In genomic region chr13:93364166-93364565, GRCh38 we compare ENCODE assay signal across 33 cellular contexts.
DNase-seq lines count a peak whose midpoint lies in the region; ATAC-seq, FAIRE-seq and TF ChIP-seq lines count a peak whose summit lies in the region.
"Had no signal": no experiment of that assay in that cellular context is flagged by ENCODE, and none has a peak within 500 bp of the region (broad histone marks: within the 10 kb centered on the region; RNA-seq: fewer than 3 reads in every experiment).

No MANE protein-coding gene starts in this region.

- H3K4me3 Mint-ChIP-seq in astrocyte (ENCODE audit: unreplicated experiment), result no peak overlapping the region
- no peak overlapping the region for H3K4me3 Mint-ChIP-seq in activated CD4-positive, alpha-beta T cell treated with anti-CD3 and anti-CD28 coated beads, Interleukin-2, amount 10 ng/mL, durations not matched to agents 7 days and 5 days
- H3K4me3 Mint-ChIP-seq: activated CD4-positive, alpha-beta T cell treated with anti-CD3 and anti-CD28 coated beads for 36 hours; activated naive CD8-positive, alpha-beta T cell treated with anti-CD3 and anti-CD28 coated beads, Interleukin-2, amount 50 U/mL, for 24 hours; CD8-positive, alpha-beta T cell; naive B cell; stimulated activated naive CD8-positive, alpha-beta T cell treated with anti-CD3 and anti-CD28 coated beads, Interleukin-15, amount 100 ng/mL, for 72 hours had no signal

- POLR2A ChIA-PET in activated CD4-positive, alpha-beta T cell treated with anti-CD3 and anti-CD28 coated beads, Interleukin-2, amount 10 ng/mL, durations not matched to agents 7 days and 5 days (lab: Charles Lee), result no interaction called here

- no peak overlapping the region for H2AFZ ChIP-seq in astrocyte (ENCODE audit: low read depth, low read length)

- no peaks in the 10 kb centered on the region for H3K4me1 ChIP-seq in astrocyte (ENCODE audit: insufficient read depth, low read length)
- H3K4me1 ChIP-seq: breast epithelium, left lung, prostate gland, thyroid gland had no signal

- CTCF ChIA-PET in activated CD4-positive, alpha-beta T cell treated with anti-CD3 and anti-CD28 coated beads, Interleukin-2, amount 10 ng/mL, durations not matched to agents 7 days and 5 days (lab: Charles Lee), result no interaction called here

- no peak for ATAC-seq in activated naive CD4-positive, alpha-beta T cell treated with anti-CD3 and anti-CD28 coated beads, Interleukin-2, amount 50 U/mL, for 72 hours
- ATAC-seq: activated CD4-positive, alpha-beta T cell treated with anti-CD3 and anti-CD28 coated beads for 36 hours; activated naive CD8-positive, alpha-beta T cell treated with anti-CD3 and anti-CD28 coated beads, Interleukin-2, amount 50 U/mL, for 24 hours; CD8-positive, alpha-beta T cell; left lung; stimulated activated naive CD8-positive, alpha-beta T cell treated with anti-CD3 and anti-CD28 coated beads, Interleukin-15, amount 100 ng/mL, for 72 hours had no signal

- peak; percentile 4 for DNase-seq in A172 (ENCODE audit: low spot score)
- peak; percentile 3 for DNase-seq in HS-5 (ENCODE audit: low read depth)
- DNase-seq in astrocyte (ENCODE audit: low read depth), result peak; percentile 64
- peak; percentile 59 for DNase-seq in fibroblast of the aortic adventitia (ENCODE audit: low read depth)
- no peak for DNase-seq in activated CD4-positive, alpha-beta T cell treated with anti-CD3 and anti-CD28 coated beads, Interleukin-2, amount 10 ng/mL, durations not matched to agents 7 days and 5 days
- DNase-seq in NCI-H187 (lab: John Stamatoyannopoulos, UW), result no peak
- DNase-seq in activated naive CD4-positive, alpha-beta T cell treated with anti-CD3 and anti-CD28 coated beads, Interleukin-2, amount 50 U/mL, for 72 hours (ENCODE audit: low spot score in 2 of 2), result no peak
- DNase-seq in activated naive CD4-positive, alpha-beta T cell (lab: John Stamatoyannopoulos, UW), result no peak
- DNase-seq: activated CD4-positive, alpha-beta T cell treated with anti-CD3 and anti-CD28 coated beads for 36 hours; activated CD8-positive, alpha-beta memory T cell treated with anti-CD3 and anti-CD28 coated beads for 24 hours; activated gamma-delta T cell; activated naive CD8-positive, alpha-beta T cell treated with anti-CD3 and anti-CD28 coated beads, Interleukin-2, amount 50 U/mL, for 24 hours; activated T-cell treated with anti-CD3 and anti-CD28 coated beads, Interleukin-2, amount 50 U/mL, for 1 hour; CD8-positive, alpha-beta T cell; effector memory CD4-positive, alpha-beta T cell; erythroblast; H7; hypothalamus; KG1; left lung; naive B cell; NCI-H1417; NCI-H2081 treated with DMSO at 0.1 percent for 48 hours; NCI-H82; stimulated activated CD8-positive, alpha-beta memory T cell treated with anti-CD3 and anti-CD28 coated beads, Interleukin-4, amount 100 ng/mL, for 48 hours; stimulated activated naive CD8-positive, alpha-beta T cell treated with anti-CD3 and anti-CD28 coated beads, Interleukin-15, amount 100 ng/mL, for 72 hours; thyroid gland had no signal

- no peaks in the 10 kb centered on the region for H3K36me3 ChIP-seq in astrocyte (ENCODE audit: insufficient read depth, low read length)
- H3K36me3 ChIP-seq: breast epithelium, left lung, neutrophil, prostate gland, thyroid gland had no signal

- no peak for FAIRE-seq in astrocyte (lab: Jason Lieb, UNC)
- FAIRE-seq: A204.1, G401.6 had no signal

- peaks cover 10% of the 10 kb centered on the region for H3K79me2 ChIP-seq in astrocyte (ENCODE audit: insufficient read depth, low read length)

- no peak for TF ChIP-seq CTCF in astrocyte (IDR thresholded peaks at IDR 0.05; ENCODE audit: insufficient read depth, low read depth, low read length)
- TF ChIP-seq CTCF in fibroblast of the aortic adventitia (IDR thresholded peaks at IDR 0.05; ENCODE audit: insufficient read depth, low read length), result no peak

- peak overlapping the region; percentile 73 for H3K27ac Mint-ChIP-seq in astrocyte (ENCODE audit: unreplicated experiment)
- no peak overlapping the region for H3K27ac Mint-ChIP-seq in activated CD4-positive, alpha-beta T cell treated with anti-CD3 and anti-CD28 coated beads, Interleukin-2, amount 10 ng/mL, durations not matched to agents 7 days and 5 days
- H3K27ac Mint-ChIP-seq in activated naive CD4-positive, alpha-beta T cell treated with anti-CD3 and anti-CD28 coated beads, Interleukin-2, amount 50 U/mL, for 72 hours, result no peak overlapping the region
- H3K27ac Mint-ChIP-seq: activated CD4-positive, alpha-beta T cell treated with anti-CD3 and anti-CD28 coated beads for 36 hours; activated naive CD8-positive, alpha-beta T cell treated with anti-CD3 and anti-CD28 coated beads, Interleukin-2, amount 50 U/mL, for 24 hours; CD8-positive, alpha-beta T cell; stimulated activated naive CD8-positive, alpha-beta T cell treated with anti-CD3 and anti-CD28 coated beads, Interleukin-15, amount 100 ng/mL, for 72 hours had no signal

- H3K9me3 Mint-ChIP-seq in astrocyte (ENCODE audit: unreplicated experiment), result peaks cover 2% of the 10 kb centered on the region
- H3K9me3 Mint-ChIP-seq in activated CD4-positive, alpha-beta T cell treated with anti-CD3 and anti-CD28 coated beads, Interleukin-2, amount 10 ng/mL, durations not matched to agents 7 days and 5 days, result peaks cover 4% of the 10 kb centered on the region
- H3K9me3 Mint-ChIP-seq in activated naive CD4-positive, alpha-beta T cell treated with anti-CD3 and anti-CD28 coated beads, Interleukin-2, amount 50 U/mL, for 72 hours, result peaks cover 7 to 9% of the 10 kb centered on the region in 2 donors
- H3K9me3 Mint-ChIP-seq: CD8-positive, alpha-beta T cell; stimulated activated naive CD8-positive, alpha-beta T cell treated with anti-CD3 and anti-CD28 coated beads, Interleukin-15, amount 100 ng/mL, for 72 hours had no signal

- H3K4me3 ChIP-seq in astrocyte (ENCODE audit: insufficient read depth, low read depth, low read length), result no peak overlapping the region
- H3K4me3 ChIP-seq in fibroblast of the aortic adventitia (ENCODE audit: low read depth, low read length), result no peak overlapping the region
- H3K4me3 ChIP-seq: breast epithelium, coronary artery, left lung, prostate gland, thyroid gland had no signal

- peaks cover 12% of the 10 kb centered on the region for H3K4me1 Mint-ChIP-seq in astrocyte (ENCODE audit: low read depth, unreplicated experiment)
- H3K4me1 Mint-ChIP-seq in activated CD4-positive, alpha-beta T cell treated with anti-CD3 and anti-CD28 coated beads, Interleukin-2, amount 10 ng/mL, durations not matched to agents 7 days and 5 days, result no peaks in the 10 kb centered on the region
- H3K4me1 Mint-ChIP-seq: activated CD4-positive, alpha-beta T cell treated with anti-CD3 and anti-CD28 coated beads for 36 hours; activated naive CD8-positive, alpha-beta T cell treated with anti-CD3 and anti-CD28 coated beads, Interleukin-2, amount 50 U/mL, for 24 hours; naive B cell; stimulated activated naive CD8-positive, alpha-beta T cell treated with anti-CD3 and anti-CD28 coated beads, Interleukin-15, amount 100 ng/mL, for 72 hours had no signal

- no peaks in the 10 kb centered on the region for H3K9me3 ChIP-seq in astrocyte (ENCODE audit: insufficient read depth, low read depth, low read length)
- H3K9me3 ChIP-seq: breast epithelium, left lung, neutrophil, prostate gland, thyroid gland had no signal

- H3K9ac ChIP-seq in astrocyte (ENCODE audit: low read length), result no peak overlapping the region

- H4K20me1 ChIP-seq in astrocyte (ENCODE audit: insufficient read depth, low read length), result peaks cover 30% of the 10 kb centered on the region

- H3K27ac ChIP-seq in astrocyte (ENCODE audit: low read depth, low read length), result no peak overlapping the region
- H3K27ac ChIP-seq: breast epithelium, coronary artery, left lung, neutrophil, prostate gland, thyroid gland had no signal

- no peaks in the 10 kb centered on the region for H3K27me3 Mint-ChIP-seq in astrocyte (ENCODE audit: low read depth, unreplicated experiment)
- no peaks in the 10 kb centered on the region for H3K27me3 Mint-ChIP-seq in activated CD4-positive, alpha-beta T cell treated with anti-CD3 and anti-CD28 coated beads, Interleukin-2, amount 10 ng/mL, durations not matched to agents 7 days and 5 days
- H3K27me3 Mint-ChIP-seq: activated naive CD8-positive, alpha-beta T cell treated with anti-CD3 and anti-CD28 coated beads, Interleukin-2, amount 50 U/mL, for 24 hours; naive B cell; stimulated activated naive CD8-positive, alpha-beta T cell treated with anti-CD3 and anti-CD28 coated beads, Interleukin-15, amount 100 ng/mL, for 72 hours had no signal

- H3K4me2 ChIP-seq in astrocyte (ENCODE audit: low read length), result no peak overlapping the region

- H3K27me3 ChIP-seq in astrocyte (ENCODE audit: insufficient read depth, low read length), result no peaks in the 10 kb centered on the region
- H3K27me3 ChIP-seq: breast epithelium, left lung, neutrophil, thyroid gland had no signal

- H3K36me3 Mint-ChIP-seq in astrocyte (ENCODE audit: low read depth, unreplicated experiment), result peaks cover 3% of the 10 kb centered on the region
- no peaks in the 10 kb centered on the region for H3K36me3 Mint-ChIP-seq in activated CD4-positive, alpha-beta T cell treated with anti-CD3 and anti-CD28 coated beads, Interleukin-2, amount 10 ng/mL, durations not matched to agents 7 days and 5 days (ENCODE audit: low read depth)
- H3K36me3 Mint-ChIP-seq in activated naive CD4-positive, alpha-beta T cell treated with anti-CD3 and anti-CD28 coated beads, Interleukin-2, amount 50 U/mL, for 72 hours, result peaks cover 0 to 7% of the 10 kb centered on the region in 2 donors
- H3K36me3 Mint-ChIP-seq: CD8-positive, alpha-beta T cell; naive B cell had no signal

Comparison
In these comparisons a context has a peak if more than half of its experiments do, and no peak if none do; other contexts are left out.
1. DNase-seq: peak in A172 (single experiment), HS-5 (single experiment), astrocyte (single experiment) and fibroblast of the aortic adventitia (single experiment); none in activated CD4-positive, alpha-beta T cell treated with anti-CD3 and anti-CD28 coated beads, Interleukin-2, amount 10 ng/mL, durations not matched to agents 7 days and 5 days (single experiment), NCI-H187 (0 of 2), activated naive CD4-positive, alpha-beta T cell treated with anti-CD3 and anti-CD28 coated beads, Interleukin-2, amount 50 U/mL, for 72 hours (0 of 2) and activated naive CD4-positive, alpha-beta T cell (0 of 4).